In genomic region chr6:123575218-123575617, GRCh38 we compare ENCODE assay signal across 18 cellular contexts.
"Had no signal": no experiment of that assay in that cellular context is flagged by ENCODE, and none has a peak within 500 bp of the region (broad histone marks: within the 10 kb centered on the region; RNA-seq: fewer than 3 reads in every experiment).

No MANE protein-coding gene starts in this region.

- H3K4me3 ChIP-seq: cardiac muscle cell, esophagus muscularis mucosa, right atrium auricular region, tibial artery had no signal

- ATAC-seq: activated CD4-positive, alpha-beta T cell treated with anti-CD3 and anti-CD28 coated beads for 36 hours; left ventricle myocardium superior; stimulated activated naive CD8-positive, alpha-beta T cell treated with anti-CD3 and anti-CD28 coated beads, Interleukin-15, Interleukin-2, amounts not matched to agents 100 U/mL and 50 U/mL, for 24 hours had no signal

- H3K4me1 ChIP-seq: esophagus muscularis mucosa had no signal

- H3K9me3 ChIP-seq: esophagus muscularis mucosa, right atrium auricular region, tibial artery had no signal

- H3K27me3 ChIP-seq: cardiac muscle cell, esophagus muscularis mucosa, right atrium auricular region, tibial artery had no signal

- H3K36me3 ChIP-seq: esophagus muscularis mucosa, right atrium auricular region, tibial artery had no signal

- DNase-seq: activated CD4-positive, alpha-beta memory T cell treated with anti-CD3 and anti-CD28 coated beads for 36 hours; activated CD4-positive, alpha-beta T cell treated with anti-CD3 and anti-CD28 coated beads for 36 hours; activated naive CD4-positive, alpha-beta T cell treated with Interleukin-2 at 50 U/mL for 16 hours; activated naive CD8-positive, alpha-beta T cell treated with anti-CD3 and anti-CD28 coated beads, Interleukin-2, amount 10 ng/mL, durations not matched to agents 7 days and 5 days; activated T-cell treated with anti-CD3 and anti-CD28 coated beads for 4 hours; amygdala; effector CD8-positive, alpha-beta T cell; left ventricle myocardium superior; nephron progenitor cell; occipital lobe; stimulated activated CD4-positive, alpha-beta T cell treated with anti-CD3 and anti-CD28 coated beads, Interleukin-12 subunit alpha, Interleukin-12 subunit beta, amount 100 ng/mL, for 4 hours; stimulated activated CD4-positive, alpha-beta T cell treated with anti-CD3 and anti-CD28 coated beads, Interleukin-1b, Interleukin-23, amount 100 ng/mL, for 48 hours; stimulated activated naive CD8-positive, alpha-beta T cell treated with anti-CD3 and anti-CD28 coated beads, Interleukin-15, Interleukin-2, amounts not matched to agents 100 U/mL and 50 U/mL, for 24 hours; substantia nigra; tibial artery had no signal

- H3K27ac ChIP-seq: cardiac muscle cell, esophagus muscularis mucosa, right atrium auricular region, tibial artery had no signal
